ENCODE assay signal across 9 cellular contexts in genomic region chr6:132511159-132511835, GRCh38. TPM values are rescaled to one million over a fixed set of nuclear protein-coding genes. Genes with fewer than 3 reads are reported as not detected.
A peak's percentile ranks its signal among the peaks of the same experiment; 100 is the strongest.
DNase-seq lines count a peak whose midpoint lies in the region; ATAC-seq and TF ChIP-seq lines count a peak whose summit lies in the region.
"Had no signal": no experiment of that assay in that cellular context is flagged by ENCODE, and none has a peak within 500 bp of the region (broad histone marks: within the 10 kb centered on the region; RNA-seq: fewer than 3 reads in every experiment).

No MANE protein-coding gene starts in this region.

- peaks cover 4% of the 10 kb centered on the region for H3K9me3 ChIP-seq in RWPE2 (ENCODE audit: severe bottlenecking)
- no peaks in the 10 kb centered on the region for H3K9me3 ChIP-seq in skeletal muscle tissue (ENCODE audit: control insufficient read depth in 3 of 3, low read length in 3 of 3)

- H3K36me3 ChIP-seq in RWPE2 (ENCODE audit: low read depth), result no peaks in the 10 kb centered on the region
- no peaks in the 10 kb centered on the region for H3K36me3 ChIP-seq in skeletal muscle tissue (ENCODE audit: control insufficient read depth in 3 of 3, insufficient read depth in 3 of 3, low read length in 3 of 3)

- TF ChIP-seq CTCF in RWPE2 (IDR thresholded peaks at IDR 0.05; ENCODE audit: poor library complexity, severe bottlenecking) (no peak), foreskin fibroblast (IDR thresholded peaks at IDR 0.05; ENCODE audit: low read depth, low read length) (no peak)

- no peak for DNase-seq in RWPE2 (ENCODE audit: low spot score)
- peak in 1 of 2 donors; percentile 56 for DNase-seq in foreskin fibroblast
- no peak for DNase-seq in NOMO-1 treated with DMSO at 0.1 percent for 48 hours (lab: John Stamatoyannopoulos, UW; ENCODE audit: unreplicated experiment)
- no peak for DNase-seq in iPS-NIHi11 (ENCODE audit: low spot score)

- H3K27me3 ChIP-seq in RWPE2 (ENCODE audit: insufficient read depth, poor library complexity, severe bottlenecking), result no peaks in the 10 kb centered on the region
- no peaks in the 10 kb centered on the region for H3K27me3 ChIP-seq in skeletal muscle tissue (ENCODE audit: control insufficient read depth in 3 of 3, insufficient read depth in 3 of 3, low read length in 3 of 3)

- H3K4me3 ChIP-seq in RWPE2 (ENCODE audit: severe bottlenecking) (peak overlapping the region; percentile 78), foreskin fibroblast (ENCODE audit: low read depth in 1 of 2, low read length in 2 of 2) (peak overlapping the region; percentile 72 to 74), skeletal muscle tissue (ENCODE audit: low read length in 3 of 3) (peak overlapping the region; percentile 63 to 97 (median 92))

- H3K9ac ChIP-seq in skeletal muscle tissue (ENCODE audit: low read depth in 1 of 3, low read length in 3 of 3), result peak overlapping the region in 1 of 3 donors; percentile 70

- H3K4me1 ChIP-seq in RWPE2 (ENCODE audit: insufficient read depth, poor library complexity, severe bottlenecking) (peaks cover 16% of the 10 kb centered on the region), skeletal muscle tissue (ENCODE audit: control insufficient read depth in 3 of 3, insufficient read depth in 3 of 3, low read length in 3 of 3) (peaks cover 4 to 30% (median 4%) of the 10 kb centered on the region in 3 donors)

- H3K27ac ChIP-seq in RWPE2 (ENCODE audit: poor library complexity, severe bottlenecking), result no peak overlapping the region
- peak overlapping the region; percentile 59 for H3K27ac ChIP-seq in skeletal muscle tissue (ENCODE audit: low read depth, low read length)

- ATAC-seq in GM19438 (IDR thresholded peaks at IDR 0.05; ENCODE audit: low read depth, unreplicated experiment), result peak; percentile 19
- no peak for ATAC-seq in RWPE2 (ENCODE audit: low read depth)
- no peak for ATAC-seq in GM19467 (IDR thresholded peaks at IDR 0.05; ENCODE audit: unreplicated experiment)
- ATAC-seq in HG02840 (IDR thresholded peaks at IDR 0.05; ENCODE audit: low FRiP score, unreplicated experiment), result no peak

RNA-seq across cellular contexts. Expression of gene STX7, which starts 1.6 kb away (rescaled TPM):
- 10.4 TPM for total RNA-seq in skeletal muscle tissue

RNA-seq across cellular contexts. Expression of gene TAAR9, which starts 26.8 kb away (rescaled TPM):
- total RNA-seq in skeletal muscle tissue, result not detected
- total RNA-seq: T-helper 2 cell treated with Interferon-gamma antibody and Interleukin-4, amounts not matched to agents 100 ng/mL and 5 ng/mL, for 36 hours had no signal

RNA-seq across cellular contexts. Expression of gene TAAR8, which starts 41.2 kb away (rescaled TPM):
- not detected for total RNA-seq in skeletal muscle tissue
- total RNA-seq: T-helper 2 cell treated with Interferon-gamma antibody and Interleukin-4, amounts not matched to agents 100 ng/mL and 5 ng/mL, for 36 hours had no signal

RNA-seq across cellular contexts. Expression of gene TAAR6, which starts 58.8 kb away (rescaled TPM):
- total RNA-seq in skeletal muscle tissue, result not detected
- total RNA-seq: T-helper 2 cell treated with Interferon-gamma antibody and Interleukin-4, amounts not matched to agents 100 ng/mL and 5 ng/mL, for 36 hours had no signal
